In genomic region chr6:81228912-81229540, GRCh38 we compare ENCODE assay signal across 17 cellular contexts.
DNase-seq lines count a peak whose midpoint lies in the region; ATAC-seq and FAIRE-seq lines count a peak whose summit lies in the region.
"Had no signal": no experiment of that assay in that cellular context is flagged by ENCODE, and none has a peak within 500 bp of the region (broad histone marks: within the 10 kb centered on the region; RNA-seq: fewer than 3 reads in every experiment).

No MANE protein-coding gene starts in this region.

- no peaks in the 10 kb centered on the region for H3K4me1 Mint-ChIP-seq in activated CD4-positive, alpha-beta T cell treated with anti-CD3 and anti-CD28 coated beads for 36 hours

- POLR2A ChIA-PET in activated CD4-positive, alpha-beta T cell treated with anti-CD3 and anti-CD28 coated beads for 36 hours (lab: Charles Lee): no interaction called here

- CTCF ChIA-PET in activated CD4-positive, alpha-beta T cell treated with anti-CD3 and anti-CD28 coated beads for 36 hours (lab: Charles Lee): interaction anchor here (0.6 kb wide), 1 partner anchor 307 kb away, joined by 3 read pairs; no protein-coding TSS in a partner anchor

- FAIRE-seq in colon (lab: Jason Lieb, UNC): peak; percentile 55

- H3K4me3 Mint-ChIP-seq in activated CD4-positive, alpha-beta T cell treated with anti-CD3 and anti-CD28 coated beads for 36 hours: no peak overlapping the region

- peaks cover 1% of the 10 kb centered on the region for H3K9me3 Mint-ChIP-seq in activated CD4-positive, alpha-beta T cell treated with anti-CD3 and anti-CD28 coated beads for 36 hours (ENCODE audit: low read depth)

- ATAC-seq in activated CD4-positive, alpha-beta T cell treated with anti-CD3 and anti-CD28 coated beads for 36 hours: no peak
- no peak for ATAC-seq in GM21619 (IDR thresholded peaks at IDR 0.05; ENCODE audit: unreplicated experiment)
- ATAC-seq: left cardiac atrium, pancreas had no signal

- H3K27me3 Mint-ChIP-seq in activated CD4-positive, alpha-beta T cell treated with anti-CD3 and anti-CD28 coated beads for 36 hours: no peaks in the 10 kb centered on the region

- no peaks in the 10 kb centered on the region for H3K36me3 Mint-ChIP-seq in activated CD4-positive, alpha-beta T cell treated with anti-CD3 and anti-CD28 coated beads for 36 hours (ENCODE audit: low read depth)

- no peak overlapping the region for H3K27ac Mint-ChIP-seq in activated CD4-positive, alpha-beta T cell treated with anti-CD3 and anti-CD28 coated beads for 36 hours

- intact Hi-C loops in activated CD4-positive, alpha-beta T cell treated with anti-CD3 and anti-CD28 coated beads for 36 hours (cut with DNase I, micrococcal nuclease): no loop called here

- peak; percentile 17 for DNase-seq in AG20443 (ENCODE audit: low spot score)
- peak; percentile 30 for DNase-seq in NCI-H460 (ENCODE audit: extremely low read depth, low read depth)
- peak; percentile 52 for DNase-seq in myocyte (ENCODE audit: low read depth)
- no peak for DNase-seq in COLO668 (lab: John Stamatoyannopoulos, UW; ENCODE audit: unreplicated experiment)
- DNase-seq in activated CD4-positive, alpha-beta T cell treated with anti-CD3 and anti-CD28 coated beads for 36 hours: no peak
- no peak for DNase-seq in glomerular visceral epithelial cell (ENCODE audit: extremely low spot score)
- DNase-seq: activated CD4-positive, CD25-positive, alpha-beta regulatory T cell treated with anti-CD3 and anti-CD28 coated beads, Interleukin-2, amount 50 U/mL, for 72 hours; activated effector memory CD4-positive, alpha-beta T cell treated with anti-CD3 and anti-CD28 coated beads, Interleukin-2, amount 50 U/mL, for 16 hours; anterior cingulate cortex; KG1; left cardiac atrium; NCI-H1092 treated with DMSO at 0.1 percent for 48 hours; pancreas; stimulated activated CD4-positive, alpha-beta T cell treated with anti-CD3 and anti-CD28 coated beads, Interleukin-4, amount 100 ng/mL, for 4 hours; T-helper 2 cell had no signal

Comparison
In these comparisons a context has a peak if more than half of its experiments do, and no peak if none do; other contexts are left out.
1. DNase-seq: peak in AG20443 (single experiment), NCI-H460 (single experiment) and myocyte (single experiment); none in COLO668 (single experiment), activated CD4-positive, alpha-beta T cell treated with anti-CD3 and anti-CD28 coated beads for 36 hours (single experiment) and glomerular visceral epithelial cell (single experiment).